Comparison of ENCODE assay signal across 20 cellular contexts in genomic region chr4:99248714-99249113, GRCh38. TPM values are rescaled to one million over a fixed set of nuclear protein-coding genes. Genes with fewer than 3 reads are reported as not detected.
DNase-seq lines count a peak whose midpoint lies in the region; TF ChIP-seq lines count a peak whose summit lies in the region.
"Had no signal": no experiment of that assay in that cellular context is flagged by ENCODE, and none has a peak within 500 bp of the region (broad histone marks: within the 10 kb centered on the region; RNA-seq: fewer than 3 reads in every experiment).

No MANE protein-coding gene starts in this region.

- H3K4me2 ChIP-seq in mammary epithelial cell (ENCODE audit: insufficient read depth, low read depth, low read length) (no peak overlapping the region), smooth muscle cell (no peak overlapping the region)
- H3K4me2 ChIP-seq: BLaER1, GM23338 had no signal

- no peak overlapping the region for H2AFZ ChIP-seq in mammary epithelial cell (ENCODE audit: low read depth, low read length)
- no peak overlapping the region for H2AFZ ChIP-seq in smooth muscle cell (ENCODE audit: low read depth)

- no peaks in the 10 kb centered on the region for H3K36me3 Mint-ChIP-seq in MCF 10A (ENCODE audit: insufficient read depth, unreplicated experiment)
- H3K36me3 Mint-ChIP-seq: CD8-positive, alpha-beta T cell had no signal

- no peaks in the 10 kb centered on the region for H3K27me3 ChIP-seq in breast epithelium
- no peaks in the 10 kb centered on the region for H3K27me3 ChIP-seq in mammary epithelial cell (ENCODE audit: insufficient read depth, low read length)
- no peaks in the 10 kb centered on the region for H3K27me3 ChIP-seq in smooth muscle cell (ENCODE audit: low read depth)
- H3K27me3 ChIP-seq: BLaER1 had no signal

- no peaks in the 10 kb centered on the region for H3K36me3 ChIP-seq in breast epithelium
- no peaks in the 10 kb centered on the region for H3K36me3 ChIP-seq in mammary epithelial cell (ENCODE audit: insufficient read depth, low read length)
- no peaks in the 10 kb centered on the region for H3K36me3 ChIP-seq in smooth muscle cell (ENCODE audit: low read depth)
- H3K36me3 ChIP-seq: BLaER1 had no signal

- H3F3A ChIP-seq in smooth muscle cell (ENCODE audit: low read depth), result no peaks in the 10 kb centered on the region

- no peaks in the 10 kb centered on the region for H4K20me1 ChIP-seq in mammary epithelial cell (ENCODE audit: insufficient read depth, low read length)
- H4K20me1 ChIP-seq in smooth muscle cell (ENCODE audit: low read depth), result no peaks in the 10 kb centered on the region
- H4K20me1 ChIP-seq: BLaER1 had no signal

- no peaks in the 10 kb centered on the region for H3K27me3 Mint-ChIP-seq in MCF 10A (ENCODE audit: insufficient read depth, unreplicated experiment)

- peaks cover 23% of the 10 kb centered on the region for H3K9me3 Mint-ChIP-seq in MCF 10A (ENCODE audit: unreplicated experiment)

- no TSS peak for BruUV-seq in MCF 10A (replicated peaks; lab: Mats Ljungman, UMichigan)
- no TSS peak for BruUV-seq in mammary epithelial cell (replicated peaks; lab: Mats Ljungman, UMichigan)

- H3K27ac ChIP-seq in breast epithelium (no peak overlapping the region), mammary epithelial cell (ENCODE audit: insufficient read depth, low read depth, low read length) (no peak overlapping the region), smooth muscle cell (ENCODE audit: low read depth) (no peak overlapping the region)
- H3K27ac ChIP-seq: 22Rv1, BLaER1 had no signal

- H3K4me3 ChIP-seq in breast epithelium (no peak overlapping the region), mammary epithelial cell (replicated peaks in 1 of 3; ENCODE audit: insufficient read depth in 1 of 3, low read depth in 2 of 3, low read length in 3 of 3) (no peak overlapping the region), fibroblast of the aortic adventitia (ENCODE audit: low read depth, low read length) (no peak overlapping the region), smooth muscle cell (no peak overlapping the region)
- H3K4me3 ChIP-seq: BLaER1, GM23338 had no signal

- H3K4me1 Mint-ChIP-seq in MCF 10A (ENCODE audit: insufficient read depth, unreplicated experiment), result peaks cover 5% of the 10 kb centered on the region
- H3K4me1 Mint-ChIP-seq: GM23338 had no signal

- POLR2A ChIA-PET in MCF 10A (lab: Yijun Ruan, JAX), result no interaction called here

- TF ChIP-seq CTCF in MCF 10A (IDR thresholded peaks at IDR 0.05; ENCODE audit: unreplicated experiment) (no peak), breast epithelium (IDR thresholded peaks at IDR 0.05) (no peak), mammary epithelial cell (conservative IDR thresholded peaks at IDR 0.05 in 1 of 2, IDR thresholded peaks at IDR 0.05 in 1 of 2; ENCODE audit: extremely low read depth in 1 of 2, insufficient read depth in 1 of 2, low read depth in 1 of 2, low read length in 2 of 2) (no peak), fibroblast of the aortic adventitia (IDR thresholded peaks at IDR 0.05; ENCODE audit: insufficient read depth, low read length) (no peak), smooth muscle cell (IDR thresholded peaks at IDR 0.05; ENCODE audit: borderline replicate concordance, insufficient read depth, poor library complexity, severe bottlenecking) (no peak)

- 81% methylated on average over 1 of the region's 1 CpG for WGBS in mammary epithelial cell (ENCODE audit: low coverage, missing lambda C conversion rate)
- 86% methylated on average over 1 of the region's 1 CpG for WGBS in smooth muscle cell (ENCODE audit: low lambda C conversion rate)

- CTCF ChIA-PET in MCF 10A (lab: Yijun Ruan, JAX), result no interaction called here
- CTCF ChIA-PET in mammary epithelial cell (lab: Charles Lee; ENCODE audit: low non-redundant PET), result no interaction called here

- no peak overlapping the region for H3K27ac Mint-ChIP-seq in MCF 10A (ENCODE audit: low read depth, unreplicated experiment)
- H3K27ac Mint-ChIP-seq: CD8-positive, alpha-beta T cell; GM23338 had no signal

- H3K9me3 ChIP-seq in breast epithelium (peaks cover 5 to 10% of the 10 kb centered on the region in 2 donors), mammary epithelial cell (replicated peaks; ENCODE audit: insufficient read depth, low read length) (no peaks in the 10 kb centered on the region), smooth muscle cell (replicated peaks; ENCODE audit: low read depth) (no peaks in the 10 kb centered on the region)
- H3K9me3 ChIP-seq: BLaER1 had no signal

- H3K9ac ChIP-seq in mammary epithelial cell (ENCODE audit: insufficient read depth, low read length) (no peak overlapping the region), smooth muscle cell (ENCODE audit: low read depth) (no peak overlapping the region)
- H3K9ac ChIP-seq: BLaER1 had no signal

- in situ Hi-C loops in mammary epithelial cell (cut with MboI; ENCODE audit: low sequenced_read_pairs in 2 of 2), result no loop called here

- no peak overlapping the region for H3K4me3 Mint-ChIP-seq in MCF 10A (ENCODE audit: unreplicated experiment)
- H3K4me3 Mint-ChIP-seq: CD8-positive, alpha-beta T cell; GM23338 had no signal

- TF ChIP-seq POLR2A in breast epithelium (IDR thresholded peaks at IDR 0.05), result no peak

- DNase-seq in MCF 10A (ENCODE audit: unreplicated experiment), result peak; percentile 43
- DNase-seq in breast epithelium (ENCODE audit: low spot score in 2 of 2), result no peak
- peak; percentile 8 for DNase-seq in mammary epithelial cell
- DNase-seq in fibroblast of the aortic adventitia (ENCODE audit: low read depth), result peak; percentile 52
- no peak for DNase-seq in NCI-H1930 (lab: John Stamatoyannopoulos, UW)
- no peak for DNase-seq in smooth muscle cell (lab: John Stamatoyannopoulos, UW; ENCODE audit: unreplicated experiment)
- DNase-seq in DMS 273 treated with DMSO at 0.1 percent for 48 hours (lab: John Stamatoyannopoulos, UW), result no peak
- no peak for DNase-seq in amniotic stem cell (lab: John Stamatoyannopoulos, UW)
- DNase-seq: CD8-positive, alpha-beta T cell; DND-41; GF-D8; Karpas-422; NCI-H187; NCI-H446; NCI-H774 had no signal

- no peaks in the 10 kb centered on the region for H3K4me1 ChIP-seq in breast epithelium
- peaks cover 10% of the 10 kb centered on the region for H3K4me1 ChIP-seq in mammary epithelial cell (ENCODE audit: insufficient read depth, low read length)
- H3K4me1 ChIP-seq in smooth muscle cell (ENCODE audit: low read depth), result no peaks in the 10 kb centered on the region
- H3K4me1 ChIP-seq: BLaER1 had no signal

- dilution Hi-C loops in mammary epithelial cell (cut with HindIII; ENCODE audit: low sequenced_read_pairs), result no loop called here

- no peaks in the 10 kb centered on the region for H3K79me2 ChIP-seq in mammary epithelial cell (ENCODE audit: insufficient read depth, low read length)
- H3K79me2 ChIP-seq in smooth muscle cell (ENCODE audit: low read depth), result no peaks in the 10 kb centered on the region

- intact Hi-C loops in MCF 10A (cut with micrococcal nuclease) (no loop called here), breast epithelium (cut with DNase I; ENCODE audit: low total_unique reads) (no loop called here), mammary epithelial cell (cut with micrococcal nuclease) (no loop called here)

RNA-seq across cellular contexts. Expression of gene ADH6, which starts 29.7 kb away (rescaled TPM):
- not detected in 2 replicates for total RNA-seq in MCF 10A (2022)
- total RNA-seq in breast epithelium, result not detected
- not detected for total RNA-seq in mammary epithelial cell
- not detected for polyA plus RNA-seq in mammary epithelial cell
- polyA minus RNA-seq in mammary epithelial cell, result not detected
- total RNA-seq in fibroblast of the aortic adventitia (ENCODE audit: low replicate concordance), result 0.36 TPM in 1 of 2 replicates, not detected in the other
- not detected in 2 replicates for total RNA-seq in smooth muscle cell
- 0.15 and 0.22 TPM in 2 replicates for polyA plus RNA-seq in smooth muscle cell
- total RNA-seq: CD8-positive, alpha-beta T cell; GM23338; SK-MEL-5 had no signal

RNA-seq across cellular contexts. Expression of gene ADH1A, which starts 42.1 kb away (rescaled TPM):
- total RNA-seq in MCF 10A (2022) (0.21 TPM in 1 of 2 replicates, not detected in the other), breast epithelium (1 to 10 TPM in 1 of 3 donors, under 1 TPM in 1, not detected in 1; 0.66 to 2.3 TPM), mammary epithelial cell (not detected), fibroblast of the aortic adventitia (ENCODE audit: low replicate concordance) (0.27 TPM in 1 of 2 replicates, not detected in the other), smooth muscle cell (not detected in 2 replicates)
- polyA plus RNA-seq in mammary epithelial cell (not detected), smooth muscle cell (not detected in 2 replicates)
- not detected for polyA minus RNA-seq in mammary epithelial cell
- total RNA-seq: CD8-positive, alpha-beta T cell; GM23338; HT-29; SK-MEL-5 had no signal
- polyA plus RNA-seq: GM23338 had no signal

Comparison
In these comparisons a context has a peak if more than half of its experiments do, and no peak if none do; other contexts are left out.
1. DNase-seq: peak in MCF 10A (single experiment), mammary epithelial cell (single experiment) and fibroblast of the aortic adventitia (single experiment); none in breast epithelium (0 of 2), NCI-H1930 (0 of 2), smooth muscle cell (single experiment), DMS 273 treated with DMSO at 0.1 percent for 48 hours (single experiment) and amniotic stem cell (single experiment).